Comparison of ENCODE assay signal across 17 cellular contexts in genomic region chr12:124028560-124028935, GRCh38.
"Had no signal": no experiment of that assay in that cellular context is flagged by ENCODE, and none has a peak within 500 bp of the region (broad histone marks: within the 10 kb centered on the region; RNA-seq: fewer than 3 reads in every experiment).

No MANE protein-coding gene starts in this region.

- H3K4me3 ChIP-seq: ascending aorta, colonic mucosa, heart left ventricle had no signal

- H3K9me3 ChIP-seq: ascending aorta, colonic mucosa, heart left ventricle had no signal

- H3K27ac ChIP-seq: ascending aorta, colonic mucosa had no signal

- FAIRE-seq: endothelial cell of umbilical vein had no signal

- H3K27me3 ChIP-seq: ascending aorta, colonic mucosa, heart left ventricle had no signal

- DNase-seq: activated CD4-positive, alpha-beta T cell treated with anti-CD3 and anti-CD28 coated beads for 48 hours; activated CD8-positive, alpha-beta memory T cell treated with anti-CD3 and anti-CD28 coated beads, Interleukin-2, amount 50 U/mL, for 48 hours; activated CD8-positive, alpha-beta T cell treated with anti-CD3 and anti-CD28 coated beads, Interleukin-2, amount 10 ng/mL, durations not matched to agents 7 days and 5 days; activated naive CD4-positive, alpha-beta T cell treated with Interleukin-2 at 50 U/mL for 16 hours; activated naive CD8-positive, alpha-beta T cell treated with anti-CD3 and anti-CD28 coated beads, Interleukin-2, amount 50 U/mL, for 24 hours; colonic mucosa; effector CD4-positive, alpha-beta T cell; foreskin melanocyte; left colon; nephron progenitor cell; stimulated activated CD4-positive, alpha-beta T cell treated with anti-CD3 and anti-CD28 coated beads, Interleukin-4, amount 100 ng/mL, for 1 hour; stimulated activated CD8-positive, alpha-beta memory T cell treated with anti-CD3 and anti-CD28 coated beads, Interleukin-4, amount 100 ng/mL, for 48 hours; T-helper 9 cell had no signal

- ATAC-seq: activated CD8-positive, alpha-beta T cell treated with anti-CD3 and anti-CD28 coated beads, Interleukin-2, amount 10 ng/mL, durations not matched to agents 7 days and 5 days; activated naive CD8-positive, alpha-beta T cell treated with anti-CD3 and anti-CD28 coated beads, Interleukin-2, amount 50 U/mL, for 24 hours; left colon; WTC11 had no signal

- H3K36me3 ChIP-seq: ascending aorta, colonic mucosa, heart left ventricle had no signal

- H3K4me1 ChIP-seq: colonic mucosa had no signal
